In genomic region chr1:145786271-145786670, GRCh38 we compare ENCODE assay signal across 13 cellular contexts. TPM values are rescaled to one million over a fixed set of nuclear protein-coding genes. Genes with fewer than 3 reads are reported as not detected.
DNase-seq lines count a peak whose midpoint lies in the region; ATAC-seq and TF ChIP-seq lines count a peak whose summit lies in the region.
"Had no signal": no experiment of that assay in that cellular context is flagged by ENCODE, and none has a peak within 500 bp of the region (broad histone marks: within the 10 kb centered on the region; RNA-seq: fewer than 3 reads in every experiment).

No MANE protein-coding gene starts in this region.

- no peak for TF ChIP-seq CTCF in CD4-positive, alpha-beta T cell (IDR thresholded peaks at IDR 0.05)

- H3K4me3 Mint-ChIP-seq in CD4-positive, alpha-beta T cell: no peak overlapping the region
- H3K4me3 Mint-ChIP-seq in naive thymus-derived CD8-positive, alpha-beta T cell: peak overlapping the region in 2 of 10 donors; percentile 30 to 45

- POLR2A ChIA-PET in CD4-positive, alpha-beta T cell (lab: Charles Lee): no interaction called here
- POLR2A ChIA-PET in naive thymus-derived CD8-positive, alpha-beta T cell (lab: Charles Lee): no interaction called here

- no peaks in the 10 kb centered on the region for H3K27me3 Mint-ChIP-seq in CD4-positive, alpha-beta T cell
- H3K27me3 Mint-ChIP-seq in naive thymus-derived CD8-positive, alpha-beta T cell: no peaks in the 10 kb centered on the region

- CTCF ChIA-PET in CD4-positive, alpha-beta T cell (lab: Charles Lee): no interaction called here

- H3K4me1 Mint-ChIP-seq in CD4-positive, alpha-beta T cell (ENCODE audit: low read depth): peaks cover 32% of the 10 kb centered on the region
- H3K4me1 Mint-ChIP-seq in naive thymus-derived CD8-positive, alpha-beta T cell: peaks cover 18 to 29% (median 24%) of the 10 kb centered on the region in 4 donors

- no peak overlapping the region for H3K27ac ChIP-seq in CD4-positive, alpha-beta T cell (ENCODE audit: low read depth, low read length)
- H3K27ac ChIP-seq in angular gyrus (ENCODE audit: low read depth, low read length): peak overlapping the region; percentile 10
- H3K27ac ChIP-seq: C4-2B had no signal

- H3K36me3 Mint-ChIP-seq in CD4-positive, alpha-beta T cell (ENCODE audit: low read depth): peaks cover 61% of the 10 kb centered on the region
- peaks cover 0 to 55% (median 10%) of the 10 kb centered on the region in 3 donors for H3K36me3 Mint-ChIP-seq in naive thymus-derived CD8-positive, alpha-beta T cell

- no peaks in the 10 kb centered on the region for H3K9me3 ChIP-seq in CD4-positive, alpha-beta T cell (ENCODE audit: control insufficient read depth, low read length)

- no peaks in the 10 kb centered on the region for H3K27me3 ChIP-seq in CD4-positive, alpha-beta T cell (ENCODE audit: control insufficient read depth, insufficient read depth, low read length)

- no peak for ATAC-seq in CD4-positive, alpha-beta T cell (ENCODE audit: poor library complexity)
- ATAC-seq in naive thymus-derived CD8-positive, alpha-beta T cell: peak in 1 of 2 donors; percentile 39
- ATAC-seq in GM18867 (IDR thresholded peaks at IDR 0.05; ENCODE audit: unreplicated experiment): no peak

- H3K9me3 Mint-ChIP-seq in CD4-positive, alpha-beta T cell: no peaks in the 10 kb centered on the region
- no peaks in the 10 kb centered on the region for H3K9me3 Mint-ChIP-seq in naive thymus-derived CD8-positive, alpha-beta T cell

- H3K27ac Mint-ChIP-seq in CD4-positive, alpha-beta T cell: peak overlapping the region; percentile 3
- peak overlapping the region in 8 of 10 donors; percentile 1 to 69 (median 34) for H3K27ac Mint-ChIP-seq in naive thymus-derived CD8-positive, alpha-beta T cell

- no peak for DNase-seq in CD4-positive, alpha-beta T cell
- peak; percentile 48 for DNase-seq in Jurkat, Clone E6-1 (ENCODE audit: low read depth, low spot score)
- DNase-seq in naive thymus-derived CD8-positive, alpha-beta T cell: peak in 1 of 10 donors; percentile 1
- DNase-seq in kidney tubule cell (ENCODE audit: low spot score) (no peak), NCI-H446 (lab: John Stamatoyannopoulos, UW) (no peak)
- no peak for DNase-seq in stimulated activated CD4-positive, alpha-beta T cell treated with anti-CD3 and anti-CD28 coated beads, Interleukin-2, amount 100 ng/mL, for 24 hours
- DNase-seq: activated CD8-positive, alpha-beta memory T cell treated with anti-CD3 and anti-CD28 coated beads, Interleukin-2, amount 50 U/mL, for 4 hours; NCI-H2171 treated with DMSO at 0.1 percent for 48 hours; retina; stimulated activated CD4-positive, alpha-beta T cell treated with anti-CD3 and anti-CD28 coated beads, Interleukin-2, amount 100 ng/mL, for 48 hours had no signal

- intact Hi-C loops in CD4-positive, alpha-beta T cell (cut with DNase I, micrococcal nuclease): no loop called here

- H3K4me3 ChIP-seq in Jurkat, Clone E6-1 (ENCODE audit: low read length): no peak overlapping the region

RNA-seq across cellular contexts. Expression of gene RNF115, which starts 37.6 kb away (rescaled TPM):
- total RNA-seq in CD4-positive, alpha-beta T cell: 10 to 100 TPM; 11.4 to 11.9 TPM
- polyA plus RNA-seq in Jurkat, Clone E6-1 (2012; ENCODE audit: insufficient read depth, insufficient read length): 13.1 TPM
- 10 to 100 TPM; 16.3 to 18.9 TPM for total RNA-seq in naive thymus-derived CD8-positive, alpha-beta T cell
- polyA plus RNA-seq in naive thymus-derived CD8-positive, alpha-beta T cell: 1 to 10 TPM; 5.8 to 6.6 (median 6.1) TPM

RNA-seq across cellular contexts. Expression of gene POLR3C, which starts 37.7 kb away (rescaled TPM):
- 10 to 100 TPM; 18.6 to 19.9 TPM for total RNA-seq in CD4-positive, alpha-beta T cell
- polyA plus RNA-seq in Jurkat, Clone E6-1 (2012; ENCODE audit: insufficient read depth, insufficient read length): 38.2 TPM
- 10 to 100 TPM; 42.8 to 44.6 TPM for total RNA-seq in naive thymus-derived CD8-positive, alpha-beta T cell
- 10 to 100 TPM; 40.2 to 54.5 (median 40.7) TPM for polyA plus RNA-seq in naive thymus-derived CD8-positive, alpha-beta T cell

RNA-seq across cellular contexts. Expression of gene NUDT17, which starts 59.2 kb away (rescaled TPM):
- total RNA-seq in CD4-positive, alpha-beta T cell: 1 to 10 TPM; 1.6 to 2.8 TPM
- polyA plus RNA-seq in Jurkat, Clone E6-1 (2012; ENCODE audit: insufficient read depth, insufficient read length): 15.3 TPM
- total RNA-seq in naive thymus-derived CD8-positive, alpha-beta T cell: 1 to 10 TPM; 5.8 to 6.1 TPM
- polyA plus RNA-seq in naive thymus-derived CD8-positive, alpha-beta T cell: 1 to 10 TPM; 2.0 to 3.9 (median 3.4) TPM
